20 cellular contexts compared by ENCODE assay signal in the genomic region with DNA sequence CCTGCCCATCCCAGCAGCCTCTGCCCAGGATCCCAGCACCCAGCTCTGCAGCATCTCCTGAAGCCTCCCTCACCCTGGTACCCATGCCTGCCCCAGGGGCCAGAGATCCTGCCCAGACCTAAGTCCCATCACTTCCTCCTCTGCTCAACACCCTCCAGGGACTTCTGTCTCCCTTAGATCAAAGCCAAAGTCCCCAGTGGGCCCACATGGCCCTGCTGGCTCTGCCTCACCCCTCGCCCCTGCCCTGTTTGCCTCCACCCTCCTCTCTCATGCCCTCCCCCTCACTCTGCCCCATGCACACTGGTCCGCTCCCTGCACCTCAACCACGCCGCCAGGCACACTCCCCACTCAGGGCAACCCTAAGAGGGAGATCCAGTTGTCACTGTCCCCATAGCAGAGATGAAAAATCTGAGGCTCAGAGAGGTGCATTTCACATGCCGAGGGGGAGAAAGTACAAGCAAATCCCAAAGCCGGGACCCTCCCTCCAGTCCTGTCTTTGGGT.
"Had no signal": no experiment of that assay in that cellular context is flagged by ENCODE, and none has a peak within 500 bp of the region (broad histone marks: within the 10 kb centered on the region; RNA-seq: fewer than 3 reads in every experiment).

No MANE protein-coding gene starts in this region.

- H3K9me3 Mint-ChIP-seq: activated CD4-positive, alpha-beta memory T cell treated with anti-CD3 and anti-CD28 coated beads, Interleukin-2, amount 10 ng/mL, durations not matched to agents 7 days and 5 days; activated naive CD4-positive, alpha-beta T cell treated with anti-CD3 and anti-CD28 coated beads, Interleukin-2, amount 50 U/mL, for 72 hours; central memory CD8-positive, alpha-beta T cell; immature natural killer cell had no signal

- H2AFZ ChIP-seq: hepatocyte had no signal

- H3K4me2 ChIP-seq: hepatocyte had no signal

- H3K4me3 Mint-ChIP-seq: activated CD4-positive, alpha-beta memory T cell treated with anti-CD3 and anti-CD28 coated beads, Interleukin-2, amount 10 ng/mL, durations not matched to agents 7 days and 5 days; activated T-cell treated with anti-CD3 and anti-CD28 coated beads, Interleukin-2, amount 50 U/mL, for 72 hours; central memory CD8-positive, alpha-beta T cell; immature natural killer cell; nephron progenitor cell; T-helper 17 cell had no signal

- ATAC-seq: activated naive CD4-positive, alpha-beta T cell treated with anti-CD3 and anti-CD28 coated beads, Interleukin-2, amount 50 U/mL, for 72 hours; activated T-cell treated with anti-CD3 and anti-CD28 coated beads, Interleukin-2, amount 50 U/mL, for 72 hours; stimulated activated naive CD8-positive, alpha-beta T cell treated with anti-CD3 and anti-CD28 coated beads, Interleukin-15, Interleukin-2, amounts not matched to agents 100 U/mL and 50 U/mL, for 24 hours; T-helper 17 cell had no signal

- H3K36me3 ChIP-seq: breast epithelium, thyroid gland had no signal

- H3K36me3 Mint-ChIP-seq: activated naive CD4-positive, alpha-beta T cell treated with anti-CD3 and anti-CD28 coated beads, Interleukin-2, amount 50 U/mL, for 72 hours; immature natural killer cell had no signal

- H3K27me3 ChIP-seq: breast epithelium, hepatocyte, thyroid gland had no signal

- H3K9me3 ChIP-seq: thyroid gland had no signal

- DNase-seq: activated CD4-positive, alpha-beta memory T cell treated with anti-CD3 and anti-CD28 coated beads, Interleukin-2, amount 10 ng/mL, durations not matched to agents 7 days and 5 days; activated CD4-positive, alpha-beta T cell treated with anti-CD3 and anti-CD28 coated beads for 48 hours; activated CD4-positive, CD25-positive, alpha-beta regulatory T cell; activated gamma-delta T cell; activated T-cell treated with anti-CD3 and anti-CD28 coated beads, Interleukin-2, amount 50 U/mL, for 72 hours; effector memory CD4-positive, alpha-beta T cell; foreskin melanocyte; immature natural killer cell; nephron progenitor cell; nucleus accumbens; stimulated activated CD4-positive, alpha-beta T cell treated with anti-CD3 and anti-CD28 coated beads, Interleukin-4, amount 100 ng/mL, for 1 hour; stimulated activated naive CD8-positive, alpha-beta T cell treated with anti-CD3 and anti-CD28 coated beads, Interleukin-15, Interleukin-2, amounts not matched to agents 100 U/mL and 50 U/mL, for 24 hours; SW 1271; T-helper 17 cell; thyroid gland had no signal

- H3K4me3 ChIP-seq: breast epithelium, hepatocyte, thyroid gland had no signal

- FAIRE-seq: colon had no signal

- H3K27ac Mint-ChIP-seq: activated CD4-positive, alpha-beta memory T cell treated with anti-CD3 and anti-CD28 coated beads, Interleukin-2, amount 10 ng/mL, durations not matched to agents 7 days and 5 days; activated naive CD4-positive, alpha-beta T cell treated with anti-CD3 and anti-CD28 coated beads, Interleukin-2, amount 50 U/mL, for 72 hours; activated T-cell treated with anti-CD3 and anti-CD28 coated beads, Interleukin-2, amount 50 U/mL, for 72 hours; immature natural killer cell; nephron progenitor cell; T-helper 17 cell had no signal

- H3K4me1 Mint-ChIP-seq: activated CD4-positive, alpha-beta memory T cell treated with anti-CD3 and anti-CD28 coated beads, Interleukin-2, amount 10 ng/mL, durations not matched to agents 7 days and 5 days; immature natural killer cell had no signal

- H3K4me1 ChIP-seq: breast epithelium, thyroid gland had no signal

- H3K27ac ChIP-seq: breast epithelium, hepatocyte, thyroid gland had no signal
